Comparison of ENCODE assay signal across 9 cellular contexts in the genomic region with DNA sequence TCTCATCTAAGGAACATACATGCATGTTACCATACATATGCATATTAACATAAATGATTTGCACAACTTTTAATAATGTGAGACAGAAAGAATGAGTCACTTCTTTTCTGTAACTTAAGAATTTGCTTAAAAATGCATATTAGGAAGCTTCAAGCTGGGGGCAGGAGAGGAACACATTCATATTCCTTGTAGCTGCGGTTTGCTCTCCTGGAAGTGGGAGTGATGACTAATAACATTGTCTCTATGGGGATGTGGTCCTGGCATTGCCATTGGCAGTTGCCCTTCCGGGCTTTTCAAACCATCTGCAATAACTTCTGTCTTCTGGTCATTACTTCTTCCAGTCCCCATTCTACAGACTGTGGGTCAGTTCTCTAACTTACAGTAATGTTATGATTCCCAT. TPM values are rescaled to one million over a fixed set of nuclear protein-coding genes. Genes with fewer than 3 reads are reported as not detected.
DNase-seq lines count a peak whose midpoint lies in the region; ATAC-seq, FAIRE-seq and TF ChIP-seq lines count a peak whose summit lies in the region.
"Had no signal": no experiment of that assay in that cellular context is flagged by ENCODE, and none has a peak within 500 bp of the region (broad histone marks: within the 10 kb centered on the region; RNA-seq: fewer than 3 reads in every experiment).

No MANE protein-coding gene starts in this region.

- H3K27ac ChIP-seq in cardiac muscle cell (no peak overlapping the region), right atrium auricular region (no peak overlapping the region), SJSA1 (peak overlapping the region; percentile 53), MM.1S (ENCODE audit: low read length) (no peak overlapping the region)
- H3K27ac ChIP-seq: C4-2B had no signal

- no peak overlapping the region for H2AFZ ChIP-seq in MM.1S (ENCODE audit: low read length)

- FAIRE-seq in urothelium cell line (lab: Jason Lieb, UNC) = no peak

- DNase-seq in cardiac muscle cell (ENCODE audit: low read depth in 1 of 2, low spot score in 1 of 2) (peak in 1 of 2 donors; percentile 95), right atrium auricular region (ENCODE audit: low spot score) (no peak), SJSA1 (ENCODE audit: low read depth in 1 of 2, low spot score in 2 of 2) (peak; percentile 74 to 76), foreskin fibroblast (peak; percentile 96 to 97), urothelium cell line (ENCODE audit: low spot score) (peak; percentile 85), HuH-7 (ENCODE audit: low spot score) (no peak), MM.1S (no peak)

- ATAC-seq in HG02840 (IDR thresholded peaks at IDR 0.05; ENCODE audit: low FRiP score, unreplicated experiment) = no peak

- H3K27me3 ChIP-seq in cardiac muscle cell (no peaks in the 10 kb centered on the region), right atrium auricular region (no peaks in the 10 kb centered on the region), SJSA1 (replicated peaks) (no peaks in the 10 kb centered on the region), MM.1S (replicated peaks; ENCODE audit: insufficient read depth, low read length) (no peaks in the 10 kb centered on the region)

- no peaks in the 10 kb centered on the region for H3F3A ChIP-seq in MM.1S (ENCODE audit: insufficient read depth, low read length)

- no peaks in the 10 kb centered on the region for H3K9me3 ChIP-seq in cardiac muscle cell (ENCODE audit: low read depth)
- no peaks in the 10 kb centered on the region for H3K9me3 ChIP-seq in right atrium auricular region
- no peaks in the 10 kb centered on the region for H3K9me3 ChIP-seq in SJSA1 (replicated peaks)
- no peaks in the 10 kb centered on the region for H3K9me3 ChIP-seq in MM.1S (replicated peaks; ENCODE audit: insufficient read depth, low read length)

- H3K9ac ChIP-seq in MM.1S (ENCODE audit: low read length) = no peak overlapping the region

- H3K4me3 ChIP-seq in cardiac muscle cell (no peak overlapping the region), right atrium auricular region (no peak overlapping the region), SJSA1 (no peak overlapping the region), foreskin fibroblast (ENCODE audit: low read depth in 1 of 2, low read length in 2 of 2) (no peak overlapping the region), MM.1S (ENCODE audit: low read length) (no peak overlapping the region)

- no peaks in the 10 kb centered on the region for H3K79me2 ChIP-seq in MM.1S (ENCODE audit: low read length)

- TF ChIP-seq CTCF in cardiac muscle cell (IDR thresholded peaks at IDR 0.05; ENCODE audit: low read depth, low read length) = peak; percentile 32
- TF ChIP-seq CTCF in right atrium auricular region (IDR thresholded peaks at IDR 0.05) = no peak
- no peak for TF ChIP-seq CTCF in foreskin fibroblast (IDR thresholded peaks at IDR 0.05; ENCODE audit: low read depth, low read length)
- TF ChIP-seq CTCF in MM.1S (IDR thresholded peaks at IDR 0.05; ENCODE audit: low read length) = no peak

- H3K36me3 ChIP-seq in cardiac muscle cell = no peaks in the 10 kb centered on the region
- no peaks in the 10 kb centered on the region for H3K36me3 ChIP-seq in right atrium auricular region
- H3K36me3 ChIP-seq in SJSA1 = no peaks in the 10 kb centered on the region
- H3K36me3 ChIP-seq in MM.1S (replicated peaks; ENCODE audit: insufficient read depth, low read length) = no peaks in the 10 kb centered on the region

- H3K4me2 ChIP-seq in MM.1S (ENCODE audit: low read depth, low read length) = no peak overlapping the region

- H4K20me1 ChIP-seq in MM.1S (ENCODE audit: insufficient read depth, low read length) = no peaks in the 10 kb centered on the region

- H3K9me2 ChIP-seq in MM.1S (replicated peaks; ENCODE audit: insufficient read depth, low read length) = no peaks in the 10 kb centered on the region

- H3K4me1 ChIP-seq in cardiac muscle cell (ENCODE audit: low read depth) (no peaks in the 10 kb centered on the region), right atrium auricular region (peaks cover 0 to 7% of the 10 kb centered on the region in 2 donors), SJSA1 (replicated peaks) (peaks cover 39% of the 10 kb centered on the region), MM.1S (ENCODE audit: low read length) (no peaks in the 10 kb centered on the region)

RNA-seq across cellular contexts. Expression of a gene that starts 15.6 kb away (rescaled TPM):
- total RNA-seq in cardiac muscle cell = 12.0 and 23.2 TPM in 2 replicates
- 8.4 and 12.9 TPM in 2 replicates for polyA plus RNA-seq in cardiac muscle cell
- total RNA-seq in right atrium auricular region = 1 to 10 TPM; 2.3 to 4.8 TPM
- 6.4 and 9.2 TPM in 2 replicates for total RNA-seq in SJSA1 (2014; rRNA removed; shearing (Covaris generic))

Comparison
In these comparisons a context has a peak if more than half of its experiments do, and no peak if none do; other contexts are left out.
1. DNase-seq: peak in SJSA1 (2 of 2), foreskin fibroblast (2 of 2) and urothelium cell line (single experiment); none in right atrium auricular region (single experiment), HuH-7 (single experiment) and MM.1S (single experiment).